ENCODE assay signal across 1 cellular context in genomic region chr3:123066599-123066895, GRCh38.
TF ChIP-seq lines count a peak whose summit lies in the region.

No MANE protein-coding gene starts in this region.

TF ChIP-seq in GM23338, 12 proteins besides CTCF, POLR2A, EP300 and RAD21 (continued from another document):
- TF ChIP-seq REST (IDR thresholded peaks at IDR 0.05; ENCODE audit: unreplicated experiment) (no peak), ZNF331 (CRISPR knock-in tag; IDR thresholded peaks at IDR 0.05; ENCODE audit: low read depth) (no peak), CREB1 (CRISPR knock-in tag; IDR thresholded peaks at IDR 0.05; ENCODE audit: low read depth) (no peak), NANOG (IDR thresholded peaks at IDR 0.05; ENCODE audit: borderline replicate concordance) (no peak)
